6 cellular contexts compared by ENCODE assay signal in genomic region chr4:184145596-184145995, GRCh38.
"Had no signal": no experiment of that assay in that cellular context is flagged by ENCODE, and none has a peak within 500 bp of the region (broad histone marks: within the 10 kb centered on the region; RNA-seq: fewer than 3 reads in every experiment).

No MANE protein-coding gene starts in this region.

- H3K9ac ChIP-seq: GM23248 had no signal

- H2AFZ ChIP-seq: GM23248 had no signal

- H3K4me3 Mint-ChIP-seq: H9 had no signal

- DNase-seq: GM23248, H9, HCEC 1CT, IMR-90, KG1 had no signal

- H3K4me3 ChIP-seq: GM23248, K562 had no signal

- H3K27ac ChIP-seq: GM23248 had no signal

- ATAC-seq: K562 had no signal
